ENCODE assay signal across 29 cellular contexts in genomic region chr16:73549960-73550359, GRCh38.
"Had no signal": no experiment of that assay in that cellular context is flagged by ENCODE, and none has a peak within 500 bp of the region (broad histone marks: within the 10 kb centered on the region; RNA-seq: fewer than 3 reads in every experiment).

No MANE protein-coding gene starts in this region.

- H3K79me2 ChIP-seq: hepatocyte had no signal

- H3K4me2 ChIP-seq: hepatocyte had no signal

- H3K4me3 ChIP-seq: colonic mucosa, gastrocnemius medialis, hepatocyte, skin epidermis, thoracic aorta, vagina had no signal

- H3K27me3 ChIP-seq: colonic mucosa had no signal

- ATAC-seq: activated naive CD8-positive, alpha-beta T cell treated with anti-CD3 and anti-CD28 coated beads, Interleukin-2, amount 50 U/mL, for 24 hours; gastrocnemius medialis; left colon; naive thymus-derived CD4-positive, alpha-beta T cell; sciatic nerve; stimulated activated effector memory CD8-positive, alpha-beta T cell treated with anti-CD3 and anti-CD28 coated beads, Interleukin-12 subunit alpha, Interleukin-12 subunit beta, amount 100 ng/mL, for 72 hours had no signal

- H3K4me1 ChIP-seq: colonic mucosa, gastrocnemius medialis, vagina had no signal

- H2AFZ ChIP-seq: hepatocyte had no signal

- FAIRE-seq: bronchial epithelial cell, keratinocyte had no signal

- H3K36me3 Mint-ChIP-seq: naive thymus-derived CD4-positive, alpha-beta T cell; stimulated activated effector memory CD8-positive, alpha-beta T cell treated with anti-CD3 and anti-CD28 coated beads, Interleukin-12 subunit alpha, Interleukin-12 subunit beta, amount 100 ng/mL, for 72 hours; type B pancreatic cell had no signal

- H3K36me3 ChIP-seq: colonic mucosa, gastrocnemius medialis, thoracic aorta, vagina had no signal

- H3K4me3 Mint-ChIP-seq: activated naive CD8-positive, alpha-beta T cell treated with anti-CD3 and anti-CD28 coated beads, Interleukin-2, amount 50 U/mL, for 24 hours; activated T-helper 1 cell treated with anti-CD3 and anti-CD28 coated beads, Interleukin-12 subunit alpha, Interleukin-12 subunit beta, Interleukin-2, Interleukin-4 antibody, amounts not matched to agents 30 ng/mL and 10 ng/mL and 1 ng/mL, durations not matched to agents 14 hours and 24 hours and 36 hours; naive thymus-derived CD4-positive, alpha-beta T cell; stimulated activated effector memory CD8-positive, alpha-beta T cell treated with anti-CD3 and anti-CD28 coated beads, Interleukin-12 subunit alpha, Interleukin-12 subunit beta, amount 100 ng/mL, for 72 hours; stimulated activated naive CD8-positive, alpha-beta T cell treated with anti-CD3 and anti-CD28 coated beads, Interleukin-15, Interleukin-2, amounts not matched to agents 100 ng/mL and 50 ng/mL, for 24 hours had no signal

- H3K4me1 Mint-ChIP-seq: activated naive CD8-positive, alpha-beta T cell treated with anti-CD3 and anti-CD28 coated beads, Interleukin-2, amount 50 U/mL, for 24 hours; stimulated activated effector memory CD8-positive, alpha-beta T cell treated with anti-CD3 and anti-CD28 coated beads, Interleukin-12 subunit alpha, Interleukin-12 subunit beta, amount 100 ng/mL, for 72 hours had no signal

- H3K9me3 ChIP-seq: colonic mucosa, gastrocnemius medialis, thoracic aorta, vagina had no signal

- DNase-seq: activated CD4-positive, alpha-beta T cell treated with anti-CD3 and anti-CD28 coated beads for 48 hours; activated CD4-positive, alpha-beta T cell treated with anti-CD3 and anti-CD28 coated beads, Interleukin-2, amount 50 U/mL, for 48 hours; activated CD8-positive, alpha-beta memory T cell treated with anti-CD3 and anti-CD28 coated beads for 24 hours; activated gamma-delta T cell; activated naive CD4-positive, alpha-beta T cell treated with anti-CD3 and anti-CD28 coated beads, Interleukin-2, amount 50 U/mL, for 16 hours; activated naive CD8-positive, alpha-beta T cell treated with anti-CD3 and anti-CD28 coated beads, Interleukin-2, amount 50 U/mL, for 24 hours; amygdala; cerebellar nuclear complex; colonic mucosa; effector CD8-positive, alpha-beta T cell; gastrocnemius medialis; left colon; mammary epithelial cell; midbrain; naive thymus-derived CD4-positive, alpha-beta T cell; posterior cingulate gyrus; stimulated activated CD4-positive, alpha-beta T cell treated with anti-CD3 and anti-CD28 coated beads, Interleukin-12 subunit alpha, Interleukin-12 subunit beta, amount 100 ng/mL, for 4 hours; stimulated activated CD4-positive, alpha-beta T cell treated with anti-CD3 and anti-CD28 coated beads, Interleukin-4, amount 100 ng/mL, for 1 hour had no signal

- H3K9me3 Mint-ChIP-seq: activated naive CD8-positive, alpha-beta T cell treated with anti-CD3 and anti-CD28 coated beads, Interleukin-2, amount 50 U/mL, for 24 hours; activated T-helper 1 cell treated with anti-CD3 and anti-CD28 coated beads, Interleukin-12 subunit alpha, Interleukin-12 subunit beta, Interleukin-2, Interleukin-4 antibody, amounts not matched to agents 30 ng/mL and 10 ng/mL and 1 ng/mL, durations not matched to agents 14 hours and 24 hours and 36 hours; stimulated activated naive CD8-positive, alpha-beta T cell treated with anti-CD3 and anti-CD28 coated beads, Interleukin-15, Interleukin-2, amounts not matched to agents 100 ng/mL and 50 ng/mL, for 24 hours; type B pancreatic cell had no signal

- H3K27ac Mint-ChIP-seq: activated naive CD8-positive, alpha-beta T cell treated with anti-CD3 and anti-CD28 coated beads, Interleukin-2, amount 50 U/mL, for 24 hours; activated T-helper 1 cell treated with anti-CD3 and anti-CD28 coated beads, Interleukin-12 subunit alpha, Interleukin-12 subunit beta, Interleukin-2, Interleukin-4 antibody, amounts not matched to agents 30 ng/mL and 10 ng/mL and 1 ng/mL, durations not matched to agents 14 hours and 24 hours and 36 hours; naive thymus-derived CD4-positive, alpha-beta T cell; stimulated activated effector memory CD8-positive, alpha-beta T cell treated with anti-CD3 and anti-CD28 coated beads, Interleukin-12 subunit alpha, Interleukin-12 subunit beta, amount 100 ng/mL, for 72 hours; stimulated activated naive CD8-positive, alpha-beta T cell treated with anti-CD3 and anti-CD28 coated beads, Interleukin-15, Interleukin-2, amounts not matched to agents 100 ng/mL and 50 ng/mL, for 24 hours; type B pancreatic cell had no signal

- H3K27ac ChIP-seq: colonic mucosa, gastrocnemius medialis, hepatocyte, skin epidermis, thoracic aorta, vagina had no signal
